Comparison of ENCODE assay signal across 11 cellular contexts in the genomic region with DNA sequence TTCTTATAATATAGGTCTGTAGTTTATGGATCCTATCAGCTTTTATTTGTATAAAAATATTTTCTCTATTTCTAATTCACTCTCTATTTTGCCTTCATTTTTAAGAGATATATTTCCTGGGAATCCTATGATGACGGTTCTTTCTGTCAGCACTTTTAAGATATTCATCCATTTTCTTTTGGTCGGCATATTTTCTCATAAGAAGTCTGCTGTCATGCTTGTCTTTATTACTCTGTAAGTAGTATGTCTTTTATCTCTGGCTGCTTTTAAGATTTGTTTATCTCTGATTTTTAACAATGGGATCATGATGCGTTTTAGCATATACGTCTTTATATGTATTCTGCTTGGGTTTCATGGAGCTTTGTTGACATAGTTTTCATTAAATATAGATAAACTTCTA.
"Had no signal": no experiment of that assay in that cellular context is flagged by ENCODE, and none has a peak within 500 bp of the region (broad histone marks: within the 10 kb centered on the region; RNA-seq: fewer than 3 reads in every experiment).

No MANE protein-coding gene starts in this region.

- FAIRE-seq: bronchial epithelial cell had no signal

- H3K27ac ChIP-seq: hepatocyte, lower lobe of right lung, neural progenitor cell, ovary, testis had no signal

- H3K9me3 ChIP-seq: ovary, testis had no signal

- H3K4me1 ChIP-seq: neural progenitor cell had no signal

- H3K4me3 ChIP-seq: hepatocyte, lower lobe of right lung, neural progenitor cell, ovary, testis had no signal

- H3K36me3 ChIP-seq: lower lobe of right lung, neural progenitor cell, ovary had no signal

- DNase-seq: activated T-cell treated with anti-CD3 and anti-CD28 coated beads, Interleukin-2, amount 50 U/mL, for 1 hour; lower lobe of right lung; ovary; stimulated activated CD4-positive, alpha-beta T cell treated with anti-CD3 and anti-CD28 coated beads, Interleukin-15, amount 100 ng/mL, for 24 hours; stimulated activated CD4-positive, alpha-beta T cell treated with anti-CD3 and anti-CD28 coated beads, Interleukin-4, amount 100 ng/mL, for 4 hours; stimulated activated naive CD8-positive, alpha-beta T cell treated with anti-CD3 and anti-CD28 coated beads, Interleukin-15, amount 100 ng/mL, for 72 hours; T-helper 17 cell; testis had no signal

- H3K27me3 ChIP-seq: hepatocyte, neural progenitor cell, ovary, testis had no signal
